8 cellular contexts compared by ENCODE assay signal in genomic region chr11:69674267-69674885, GRCh38. TPM values are rescaled to one million over a fixed set of nuclear protein-coding genes. Genes with fewer than 3 reads are reported as not detected.
DNase-seq lines count a peak whose midpoint lies in the region; ATAC-seq and TF ChIP-seq lines count a peak whose summit lies in the region.

No MANE protein-coding gene starts in this region.

- H4K20me1 ChIP-seq in neural cell (ENCODE audit: insufficient read depth) = no peaks in the 10 kb centered on the region

- H3K9me2 ChIP-seq in neural cell (ENCODE audit: insufficient read depth, low read length) = no peaks in the 10 kb centered on the region

- H3K79me2 ChIP-seq in neural cell (replicated peaks; ENCODE audit: insufficient read depth, low read length) = peaks cover 16% of the 10 kb centered on the region

- no peak for TF ChIP-seq EP300 in neural cell (conservative IDR thresholded peaks at IDR 0.05; ENCODE audit: poor library complexity, severe bottlenecking)

- POLR2A ChIA-PET in HEK293 (lab: Yijun Ruan, JAX) = interaction anchor here (0.7 to 1.6 kb wide), 9 partner anchors 8 to 626 kb away, joined by 3 to 6 read pairs (median 4); partner anchors contain the start of gene TPCN2

- DNase-seq in AG10803 (ENCODE audit: low read depth) = peak; percentile 76
- peak; percentile 86 to 89 for DNase-seq in erythroblast (lab: John Stamatoyannopoulos, UW)
- DNase-seq in NCI-H1436 (lab: John Stamatoyannopoulos, UW) = no peak
- no peak for DNase-seq in NAMALWA (ENCODE audit: low spot score)

- CTCF ChIA-PET in HEK293 (lab: Yijun Ruan, JAX) = interaction anchor here (0.6 to 2.0 kb wide), 10 partner anchors 10 to 713 kb away, joined by 3 to 8 read pairs (median 4); no protein-coding TSS in a partner anchor

- H3K4me3 ChIP-seq in AG10803 (ENCODE audit: low read length) = peak overlapping the region; percentile 97
- H3K4me3 ChIP-seq in HEK293 (ENCODE audit: low read depth, low read length) = peak overlapping the region; percentile 92
- peak overlapping the region; percentile 91 for H3K4me3 ChIP-seq in WI38 (ENCODE audit: low read depth, low read length)
- H3K4me3 ChIP-seq in neural cell (ENCODE audit: low read length) = peak overlapping the region; percentile 88

- H3K36me3 ChIP-seq in HEK293 (ENCODE audit: control insufficient read depth in 2 of 2, insufficient read depth in 1 of 2, low read length in 2 of 2) (peaks cover 3 to 36% of the 10 kb centered on the region in 2 experiments; a peak in 2 of 3 replicates), neural cell (ENCODE audit: insufficient read depth, low read length) (no peaks in the 10 kb centered on the region)

- TF ChIP-seq POLR2A in erythroblast (IDR thresholded peaks at IDR 0.05; ENCODE audit: low read length) = no peak

- H3F3A ChIP-seq in neural cell (ENCODE audit: insufficient read depth, low read length, poor library complexity, severe bottlenecking) = no peaks in the 10 kb centered on the region

- peak overlapping the region; percentile 96 for H3K4me2 ChIP-seq in neural cell (ENCODE audit: low read length)

- H3K9me3 ChIP-seq in HEK293 (ENCODE audit: control insufficient read depth, insufficient read depth, low read depth, low read length) (no peaks in the 10 kb centered on the region), neural cell (ENCODE audit: low read length) (no peaks in the 10 kb centered on the region)

- peaks cover 4% of the 10 kb centered on the region; the same call in 1 of the 2 replicates for H3K4me1 ChIP-seq in HEK293 (ENCODE audit: control insufficient read depth, insufficient read depth, low read length)

- H2AFZ ChIP-seq in neural cell (ENCODE audit: low read depth, low read length) = peak overlapping the region; percentile 92

- H3K27ac ChIP-seq in HEK293 (ENCODE audit: extremely low read depth, low read depth, low read length) (peak overlapping the region; percentile 67), neural cell (ENCODE audit: low read length) (peak overlapping the region; percentile 57)

- no peak for TF ChIP-seq RAD21 in neural cell (conservative IDR thresholded peaks at IDR 0.05)

- H3K9ac ChIP-seq in neural cell (ENCODE audit: low read length) = peak overlapping the region; percentile 87

- TF ChIP-seq CTCF in AG10803 (conservative IDR thresholded peaks at IDR 0.05; ENCODE audit: low read length) (no peak), HEK293 (tag by site-specific recombination; IDR thresholded peaks at IDR 0.05) (no peak), WI38 (IDR thresholded peaks at IDR 0.05; ENCODE audit: low read depth, low read length) (no peak), neural cell (IDR thresholded peaks at IDR 0.05; ENCODE audit: poor library complexity, severe bottlenecking) (no peak)

- ATAC-seq in GM19397 (IDR thresholded peaks at IDR 0.05; ENCODE audit: unreplicated experiment) = no peak

- H3K27me3 ChIP-seq in neural cell (ENCODE audit: insufficient read depth, low read depth, low read length) = no peaks in the 10 kb centered on the region

TF ChIP-seq in HEK293, 187 proteins besides CTCF, POLR2A, EP300 and RAD21 (continues in another document):
- TF ChIP-seq GLIS2 (tag by site-specific recombination; IDR thresholded peaks at IDR 0.05) (peak; percentile 65), ZNF335 (tag by site-specific recombination; conservative IDR thresholded peaks at IDR 0.05) (peak; percentile 50), ZNF341 (tag by site-specific recombination; IDR thresholded peaks at IDR 0.05; ENCODE audit: low read depth) (no peak), ZEB2 (tag by site-specific recombination; IDR thresholded peaks at IDR 0.05) (no peak), GLIS1 (tag by site-specific recombination; IDR thresholded peaks at IDR 0.05) (peak; percentile 59), SALL2 (tag by site-specific recombination; IDR thresholded peaks at IDR 0.05; ENCODE audit: borderline replicate concordance) (no peak), PRDM1 (tag by site-specific recombination; IDR thresholded peaks at IDR 0.05) (no peak), PRDM10 (tag by site-specific recombination; IDR thresholded peaks at IDR 0.05) (peak; percentile 76; the same call in 1 of the 2 replicates), ZNF549 (tag by site-specific recombination; IDR thresholded peaks at IDR 0.05) (no peak), ZNF544 (tag by site-specific recombination; IDR thresholded peaks at IDR 0.05) (no peak), ZNF837 (tag by site-specific recombination; IDR thresholded peaks at IDR 0.05) (no peak), ZNF174 (tag by site-specific recombination; IDR thresholded peaks at IDR 0.05) (no peak)

TF ChIP-seq in neural cell, 6 proteins besides CTCF, POLR2A, EP300 and RAD21:
- TF ChIP-seq POLR2AphosphoS5 (IDR thresholded peaks at IDR 0.05) (no peak), MXI1 (conservative IDR thresholded peaks at IDR 0.05; ENCODE audit: poor library complexity, severe bottlenecking) (no peak), EZH2 (IDR thresholded peaks at IDR 0.05; ENCODE audit: borderline replicate concordance, insufficient read depth, low read length, poor library complexity, severe bottlenecking) (no peak), TAF1 (IDR thresholded peaks at IDR 0.05; ENCODE audit: low read depth) (no peak), REST (IDR thresholded peaks at IDR 0.05; ENCODE audit: borderline replicate concordance) (no peak)

RNA-seq across cellular contexts. Expression of gene LTO1, which starts 0.8 kb away (rescaled TPM):
- 44.4 and 47.9 TPM in 2 replicates for polyA plus RNA-seq in neural cell
- 24.8 and 28.0 TPM in 2 replicates for polyA minus RNA-seq in neural cell

RNA-seq across cellular contexts. Expression of gene FGF19, which starts 29.4 kb away (rescaled TPM):
- polyA plus RNA-seq in neural cell = 4.6 and 6.2 TPM in 2 replicates
- polyA minus RNA-seq in neural cell = 7.8 and 8.5 TPM in 2 replicates

RNA-seq across cellular contexts. Expression of gene CCND1, which starts 33.4 kb away (rescaled TPM):
- 1.7 and 2.7 TPM in 2 replicates for polyA plus RNA-seq in neural cell
- 4.1 and 5.7 TPM in 2 replicates for polyA minus RNA-seq in neural cell

Comparison
In these comparisons a context has a peak if more than half of its experiments do, and no peak if none do; other contexts are left out.
1. DNase-seq: peak in AG10803 (single experiment) and erythroblast (2 of 2); none in NCI-H1436 (single experiment) and NAMALWA (single experiment).
2. Peak in every context shown above with its lines, with median percentiles within 50 percentile points of each other: H3K4me3 ChIP-seq.